Comparison of ENCODE assay signal across 15 cellular contexts in genomic region chr1:115454835-115455511, GRCh38.
DNase-seq lines count a peak whose midpoint lies in the region; ATAC-seq and TF ChIP-seq lines count a peak whose summit lies in the region.
"Had no signal": no experiment of that assay in that cellular context is flagged by ENCODE, and none has a peak within 500 bp of the region (broad histone marks: within the 10 kb centered on the region; RNA-seq: fewer than 3 reads in every experiment).

No MANE protein-coding gene starts in this region.

- peaks cover 11% of the 10 kb centered on the region for H3K4me1 Mint-ChIP-seq in neural progenitor cell
- H3K4me1 Mint-ChIP-seq: activated T-helper 17 cell treated with anti-CD3 and anti-CD28 coated beads, Interleukin-2, amount 50 U/mL, for 72 hours; stimulated activated naive CD8-positive, alpha-beta T cell treated with anti-CD3 and anti-CD28 coated beads, Interleukin-15, amount 100 ng/mL, for 72 hours had no signal

- no peak overlapping the region for H3K9ac ChIP-seq in neural progenitor cell

- TF ChIP-seq CTCF in neural progenitor cell (IDR thresholded peaks at IDR 0.05): no peak

- H3K4me3 ChIP-seq in neural progenitor cell: no peak overlapping the region

- H2AFZ ChIP-seq in neural progenitor cell (replicated peaks): no peak overlapping the region

- H3K4me2 ChIP-seq in neural progenitor cell: no peak overlapping the region

- H3K36me3 ChIP-seq in neural progenitor cell: no peaks in the 10 kb centered on the region

- no peaks in the 10 kb centered on the region for H3F3A ChIP-seq in neural progenitor cell (ENCODE audit: low read depth)

- H3K9me3 ChIP-seq in neural progenitor cell (ENCODE audit: low read depth): no peaks in the 10 kb centered on the region

- no peak overlapping the region for H3K27ac ChIP-seq in neural progenitor cell

- POLR2A ChIA-PET in HEK293T (lab: Yijun Ruan, JAX): no interaction called here

- CTCF ChIA-PET in HEK293T (lab: Yijun Ruan, JAX): interaction anchor here (1.1 kb wide), 1 partner anchor 11 kb away, joined by 3 read pairs; no protein-coding TSS in a partner anchor

- H3K79me2 ChIP-seq in neural progenitor cell (ENCODE audit: low read depth): no peaks in the 10 kb centered on the region

- DNase-seq in DMS153 (lab: John Stamatoyannopoulos, UW) (peak; percentile 79), NCI-H1105 (lab: John Stamatoyannopoulos, UW) (peak; percentile 90), fibroblast of gingiva (ENCODE audit: low read depth) (peak; percentile 48), neural progenitor cell (ENCODE audit: low spot score) (peak; percentile 8), NAMALWA (ENCODE audit: low spot score) (no peak), HEK293T (ENCODE audit: extremely low spot score) (no peak), ACHN (no peak)
- DNase-seq: CD4-positive, alpha-beta T cell; hypothalamus; stimulated activated naive CD8-positive, alpha-beta T cell treated with anti-CD3 and anti-CD28 coated beads, Interleukin-15, amount 100 ng/mL, for 72 hours; SW 1271 had no signal

- H3K27me3 Mint-ChIP-seq in neural progenitor cell (ENCODE audit: insufficient read depth, low read depth): no peaks in the 10 kb centered on the region
- H3K27me3 Mint-ChIP-seq: CD4-positive, alpha-beta T cell; progenitor cell of endocrine pancreas; stimulated activated naive CD8-positive, alpha-beta T cell treated with anti-CD3 and anti-CD28 coated beads, Interleukin-15, amount 100 ng/mL, for 72 hours had no signal

- no peaks in the 10 kb centered on the region for H3K27me3 ChIP-seq in neural progenitor cell

- H4K20me1 ChIP-seq in neural progenitor cell (ENCODE audit: low read depth): no peaks in the 10 kb centered on the region

- no peak overlapping the region for H3K27ac Mint-ChIP-seq in neural progenitor cell
- H3K27ac Mint-ChIP-seq: activated T-helper 17 cell treated with anti-CD3 and anti-CD28 coated beads, Interleukin-2, amount 50 U/mL, for 72 hours; CD4-positive, alpha-beta T cell; progenitor cell of endocrine pancreas; stimulated activated naive CD8-positive, alpha-beta T cell treated with anti-CD3 and anti-CD28 coated beads, Interleukin-15, amount 100 ng/mL, for 72 hours had no signal

- no peaks in the 10 kb centered on the region for H3K36me3 Mint-ChIP-seq in neural progenitor cell
- H3K36me3 Mint-ChIP-seq: brain had no signal

- H3K9me3 Mint-ChIP-seq in neural progenitor cell: no peaks in the 10 kb centered on the region
- H3K9me3 Mint-ChIP-seq: activated T-helper 17 cell treated with anti-CD3 and anti-CD28 coated beads, Interleukin-2, amount 50 U/mL, for 72 hours; brain; CD4-positive, alpha-beta T cell; stimulated activated naive CD8-positive, alpha-beta T cell treated with anti-CD3 and anti-CD28 coated beads, Interleukin-15, amount 100 ng/mL, for 72 hours had no signal

- H3K4me3 Mint-ChIP-seq in neural progenitor cell: no peak overlapping the region
- H3K4me3 Mint-ChIP-seq: activated T-helper 17 cell treated with anti-CD3 and anti-CD28 coated beads, Interleukin-2, amount 50 U/mL, for 72 hours; brain; CD4-positive, alpha-beta T cell; stimulated activated naive CD8-positive, alpha-beta T cell treated with anti-CD3 and anti-CD28 coated beads, Interleukin-15, amount 100 ng/mL, for 72 hours had no signal

- in situ Hi-C loops in ACHN (cut with HindIII; ENCODE audit: low pct_ligation_motif_present, low pct_unique_long_range_greater_than_20kb, low sequenced_read_pairs): loop anchor here (25.0 kb wide), 1 partner anchor 318 kb away; no protein-coding TSS in a partner anchor

- H3K4me1 ChIP-seq in neural progenitor cell: no peaks in the 10 kb centered on the region

- ATAC-seq in GM21447 (IDR thresholded peaks at IDR 0.05; ENCODE audit: unreplicated experiment): no peak
- ATAC-seq: activated T-helper 17 cell treated with anti-CD3 and anti-CD28 coated beads, Interleukin-2, amount 50 U/mL, for 72 hours; stimulated activated naive CD8-positive, alpha-beta T cell treated with anti-CD3 and anti-CD28 coated beads, Interleukin-15, amount 100 ng/mL, for 72 hours had no signal

TF ChIP-seq in HEK293T, 16 proteins besides CTCF, POLR2A, EP300 and RAD21:
- no peak for TF ChIP-seq PKNOX1 (IDR thresholded peaks at IDR 0.05)
- no peak for TF ChIP-seq HDGF (IDR thresholded peaks at IDR 0.05; ENCODE audit: borderline replicate concordance)
- no peak for TF ChIP-seq FOXA1 (IDR thresholded peaks at IDR 0.05)
TF ChIP-seq in HEK293T: peak in this region for 0.

Comparison
In these comparisons a context has a peak if more than half of its experiments do, and no peak if none do; other contexts are left out.
1. DNase-seq: peak in DMS153 (single experiment), NCI-H1105 (single experiment), fibroblast of gingiva (single experiment) and neural progenitor cell (single experiment); none in NAMALWA (single experiment), HEK293T (single experiment) and ACHN (single experiment).